In genomic region chr2:200306969-200307811, GRCh38 we compare ENCODE assay signal across 8 cellular contexts. TPM values are rescaled to one million over a fixed set of nuclear protein-coding genes. Genes with fewer than 3 reads are reported as not detected.
A peak's percentile ranks its signal among the peaks of the same experiment; 100 is the strongest.
DNase-seq lines count a peak whose midpoint lies in the region; ATAC-seq lines count a peak whose summit lies in the region.

No MANE protein-coding gene starts in this region.

- intact Hi-C loops in activated CD4-positive, alpha-beta T cell treated with anti-CD3 and anti-CD28 coated beads for 36 hours (cut with DNase I, micrococcal nuclease), result loop anchor here (2.0 to 5.0 kb wide), 6 partner anchors 65 to 330 kb away; partner anchors contain the start of gene SGO2 (in 1 of the 2)

- H3K4me3 ChIP-seq in GM08714 (ENCODE audit: low read length), result peak overlapping the region; percentile 83
- H3K4me3 ChIP-seq in duodenal mucosa (ENCODE audit: low read depth in 1 of 2, low read length in 2 of 2), result peak overlapping the region; percentile 77

- peak overlapping the region; percentile 86 for H3K27ac ChIP-seq in duodenal mucosa (ENCODE audit: low read depth, low read length)

- POLR2A ChIA-PET in activated CD4-positive, alpha-beta T cell treated with anti-CD3 and anti-CD28 coated beads for 36 hours (lab: Charles Lee), result no interaction called here

- H3K27ac Mint-ChIP-seq in activated CD4-positive, alpha-beta T cell treated with anti-CD3 and anti-CD28 coated beads for 36 hours, result peak overlapping the region; percentile 59
- H3K27ac Mint-ChIP-seq in memory B cell, result no peak overlapping the region
- H3K27ac Mint-ChIP-seq in stimulated activated naive CD8-positive, alpha-beta T cell treated with anti-CD3 and anti-CD28 coated beads, Interleukin-15, amount 100 ng/mL, for 72 hours, result no peak overlapping the region

- peaks cover 20% of the 10 kb centered on the region for H3K27me3 Mint-ChIP-seq in activated CD4-positive, alpha-beta T cell treated with anti-CD3 and anti-CD28 coated beads for 36 hours
- H3K27me3 Mint-ChIP-seq in memory B cell, result peaks cover 23% of the 10 kb centered on the region
- H3K27me3 Mint-ChIP-seq in stimulated activated naive CD8-positive, alpha-beta T cell treated with anti-CD3 and anti-CD28 coated beads, Interleukin-15, amount 100 ng/mL, for 72 hours, result peaks cover 76% of the 10 kb centered on the region

- CTCF ChIA-PET in activated CD4-positive, alpha-beta T cell treated with anti-CD3 and anti-CD28 coated beads for 36 hours (lab: Charles Lee), result interaction anchor here (0.6 to 1.1 kb wide), 2 partner anchors 17 to 176 kb away, joined by 3 read pairs; no protein-coding TSS in a partner anchor

- peak; percentile 19 for DNase-seq in HuH-7 (ENCODE audit: low spot score)
- peak; percentile 53 for DNase-seq in activated CD4-positive, alpha-beta T cell treated with anti-CD3 and anti-CD28 coated beads for 36 hours
- peak in 1 of 2 donors; percentile 17 for DNase-seq in memory B cell (ENCODE audit: low spot score in 2 of 2)
- DNase-seq in stimulated activated naive CD8-positive, alpha-beta T cell treated with anti-CD3 and anti-CD28 coated beads, Interleukin-15, amount 100 ng/mL, for 72 hours, result peak in 1 of 2 donors; percentile 33
- no peak for DNase-seq in MV-4-11 (lab: John Stamatoyannopoulos, UW)

- H3K4me1 Mint-ChIP-seq in activated CD4-positive, alpha-beta T cell treated with anti-CD3 and anti-CD28 coated beads for 36 hours, result peaks cover 21% of the 10 kb centered on the region
- peaks cover 6% of the 10 kb centered on the region for H3K4me1 Mint-ChIP-seq in memory B cell
- H3K4me1 Mint-ChIP-seq in stimulated activated naive CD8-positive, alpha-beta T cell treated with anti-CD3 and anti-CD28 coated beads, Interleukin-15, amount 100 ng/mL, for 72 hours, result peaks cover 7% of the 10 kb centered on the region

- H3K9me3 ChIP-seq in duodenal mucosa (ENCODE audit: control insufficient read depth in 1 of 2, low read length in 2 of 2), result no peaks in the 10 kb centered on the region

- no peaks in the 10 kb centered on the region for H3K9me3 Mint-ChIP-seq in activated CD4-positive, alpha-beta T cell treated with anti-CD3 and anti-CD28 coated beads for 36 hours (ENCODE audit: low read depth)
- H3K9me3 Mint-ChIP-seq in memory B cell, result no peaks in the 10 kb centered on the region
- H3K9me3 Mint-ChIP-seq in stimulated activated naive CD8-positive, alpha-beta T cell treated with anti-CD3 and anti-CD28 coated beads, Interleukin-15, amount 100 ng/mL, for 72 hours, result no peaks in the 10 kb centered on the region

- no peaks in the 10 kb centered on the region for H3K36me3 ChIP-seq in duodenal mucosa (ENCODE audit: control insufficient read depth in 1 of 2, insufficient read depth in 2 of 2, low read length in 2 of 2)

- peak; percentile 60 for ATAC-seq in GM21528 (IDR thresholded peaks at IDR 0.05; ENCODE audit: low FRiP score, unreplicated experiment)
- peak; percentile 55 for ATAC-seq in activated CD4-positive, alpha-beta T cell treated with anti-CD3 and anti-CD28 coated beads for 36 hours
- peak; percentile 49 for ATAC-seq in memory B cell (ENCODE audit: low read depth)
- peak; percentile 71 for ATAC-seq in stimulated activated naive CD8-positive, alpha-beta T cell treated with anti-CD3 and anti-CD28 coated beads, Interleukin-15, amount 100 ng/mL, for 72 hours

- H3K9ac ChIP-seq in duodenal mucosa (ENCODE audit: low read depth in 1 of 2, low read length in 2 of 2), result peak overlapping the region; percentile 67 to 71

- peaks cover 0 to 19% of the 10 kb centered on the region in 2 donors for H3K4me1 ChIP-seq in duodenal mucosa (ENCODE audit: control insufficient read depth in 1 of 2, insufficient read depth in 2 of 2, low read length in 2 of 2)

- peak overlapping the region; percentile 68 for H3K4me3 Mint-ChIP-seq in activated CD4-positive, alpha-beta T cell treated with anti-CD3 and anti-CD28 coated beads for 36 hours
- H3K4me3 Mint-ChIP-seq in memory B cell, result peak overlapping the region; percentile 58
- peak overlapping the region; percentile 59 to 63 for H3K4me3 Mint-ChIP-seq in stimulated activated naive CD8-positive, alpha-beta T cell treated with anti-CD3 and anti-CD28 coated beads, Interleukin-15, amount 100 ng/mL, for 72 hours

- peaks cover 2% of the 10 kb centered on the region for H3K36me3 Mint-ChIP-seq in activated CD4-positive, alpha-beta T cell treated with anti-CD3 and anti-CD28 coated beads for 36 hours (ENCODE audit: low read depth)
- H3K36me3 Mint-ChIP-seq in memory B cell, result peaks cover 3% of the 10 kb centered on the region

- H3K27me3 ChIP-seq in duodenal mucosa (ENCODE audit: control insufficient read depth in 1 of 2, insufficient read depth in 2 of 2, low read length in 2 of 2), result no peaks in the 10 kb centered on the region

RNA-seq across cellular contexts. Expression of gene SPATS2L, which starts 0.7 kb away (rescaled TPM):
- total RNA-seq in activated CD4-positive, alpha-beta T cell treated with anti-CD3 and anti-CD28 coated beads for 36 hours, result 10 to 100 TPM; 14.7 to 25.8 TPM
